In genomic region chr1:35539073-35539823, GRCh38 we compare ENCODE assay signal across 8 cellular contexts. TPM values are rescaled to one million over a fixed set of nuclear protein-coding genes. Genes with fewer than 3 reads are reported as not detected.
DNase-seq lines count a peak whose midpoint lies in the region; ATAC-seq and TF ChIP-seq lines count a peak whose summit lies in the region.

No MANE protein-coding gene starts in this region.

- H3K9me2 ChIP-seq in OCI-LY1 (ENCODE audit: low read depth, low read length) = no peaks in the 10 kb centered on the region

- H3F3A ChIP-seq in OCI-LY1 (ENCODE audit: insufficient read depth, low read length) = no peaks in the 10 kb centered on the region

- TF ChIP-seq CTCF in OCI-LY1 (IDR thresholded peaks at IDR 0.05; ENCODE audit: low read length) (no peak), coronary artery (IDR thresholded peaks at IDR 0.05) (no peak), progenitor cell of endocrine pancreas (IDR thresholded peaks at IDR 0.05; ENCODE audit: unreplicated experiment) (no peak)

- H4K20me1 ChIP-seq in OCI-LY1 (ENCODE audit: insufficient read depth, low read length) = no peaks in the 10 kb centered on the region

- H3K4me2 ChIP-seq in OCI-LY1 (ENCODE audit: low read length) = peak overlapping the region; percentile 73

- H3K36me3 Mint-ChIP-seq in progenitor cell of endocrine pancreas (ENCODE audit: insufficient read depth) = peaks cover 8% of the 10 kb centered on the region

- peaks cover 50% of the 10 kb centered on the region for H3K4me1 ChIP-seq in OCI-LY1 (ENCODE audit: insufficient read depth, low read length, severe bottlenecking)

- peaks cover 5% of the 10 kb centered on the region for H3K4me1 Mint-ChIP-seq in progenitor cell of endocrine pancreas (ENCODE audit: low read depth)

- H2AFZ ChIP-seq in OCI-LY1 (ENCODE audit: low read length) = peak overlapping the region; percentile 89

- peaks cover 14% of the 10 kb centered on the region; the same call in 1 of the 2 replicates for H3K36me3 ChIP-seq in OCI-LY1 (ENCODE audit: insufficient read depth, low read length)

- H3K9ac ChIP-seq in OCI-LY1 (ENCODE audit: low read length) = peak overlapping the region; percentile 51

- no peaks in the 10 kb centered on the region for H3K9me3 ChIP-seq in OCI-LY1 (ENCODE audit: low read length)

- ATAC-seq in HG03039 (IDR thresholded peaks at IDR 0.05; ENCODE audit: unreplicated experiment) = no peak

- peak; percentile 25 for DNase-seq in stimulated activated CD4-positive, alpha-beta T cell treated with anti-CD3 and anti-CD28 coated beads, Interleukin-4, amount 100 ng/mL, for 24 hours
- no peak for DNase-seq in stimulated activated CD4-positive, alpha-beta T cell treated with anti-CD3 and anti-CD28 coated beads, Interleukin-1b, Interleukin-23, amount 100 ng/mL, for 48 hours
- DNase-seq in coronary artery (ENCODE audit: low spot score) (no peak), progenitor cell of endocrine pancreas (ENCODE audit: low spot score, unreplicated experiment) (no peak), putamen (ENCODE audit: low spot score) (no peak), NCI-H2196 (lab: John Stamatoyannopoulos, UW; ENCODE audit: unreplicated experiment) (no peak)

- H3K27me3 ChIP-seq in OCI-LY1 (ENCODE audit: insufficient read depth, low read length) = no peaks in the 10 kb centered on the region

- H3K27ac Mint-ChIP-seq in progenitor cell of endocrine pancreas = peak overlapping the region; percentile 45

- no peak overlapping the region for H3K4me3 Mint-ChIP-seq in progenitor cell of endocrine pancreas (ENCODE audit: low read depth)

- H3K27me3 Mint-ChIP-seq in progenitor cell of endocrine pancreas = no peaks in the 10 kb centered on the region

- no peaks in the 10 kb centered on the region for H3K9me3 Mint-ChIP-seq in progenitor cell of endocrine pancreas (ENCODE audit: low read depth)

- H3K27ac ChIP-seq in OCI-LY1 (ENCODE audit: low read depth, low read length, poor library complexity, severe bottlenecking) (peak overlapping the region; percentile 95), coronary artery (peak overlapping the region; percentile 58 to 82)

- no peaks in the 10 kb centered on the region for H3K79me2 ChIP-seq in OCI-LY1 (ENCODE audit: insufficient read depth, low read length)

- peak overlapping the region; percentile 19 for H3K4me3 ChIP-seq in OCI-LY1 (ENCODE audit: low read depth, low read length, poor library complexity, severe bottlenecking)
- H3K4me3 ChIP-seq in coronary artery = peak overlapping the region; percentile 33

RNA-seq across cellular contexts. Expression of gene KIAA0319L, which starts 18.0 kb away (rescaled TPM):
- 70.0 and 70.5 TPM in 2 replicates for total RNA-seq in progenitor cell of endocrine pancreas

RNA-seq across cellular contexts. Expression of gene NCDN, which starts 18.4 kb away (rescaled TPM):
- 25.2 and 25.3 TPM in 2 replicates for total RNA-seq in progenitor cell of endocrine pancreas

RNA-seq across cellular contexts. Expression of gene TFAP2E, which starts 33.9 kb away (rescaled TPM):
- 0.55 and 0.84 TPM in 2 replicates for total RNA-seq in progenitor cell of endocrine pancreas
